23 cellular contexts compared by ENCODE assay signal in genomic region chr5:160466121-160466520, GRCh38. TPM values are rescaled to one million over a fixed set of nuclear protein-coding genes. Genes with fewer than 3 reads are reported as not detected.
DNase-seq lines count a peak whose midpoint lies in the region; ATAC-seq and TF ChIP-seq lines count a peak whose summit lies in the region.
"Had no signal": no experiment of that assay in that cellular context is flagged by ENCODE, and none has a peak within 500 bp of the region (broad histone marks: within the 10 kb centered on the region; RNA-seq: fewer than 3 reads in every experiment).

No MANE protein-coding gene starts in this region.

- H3K4me1 ChIP-seq in BLaER1 (peaks cover 78% of the 10 kb centered on the region), DOHH2 (ENCODE audit: control insufficient read depth, low read length) (peaks cover 62% of the 10 kb centered on the region)
- H3K4me1 ChIP-seq: HAP-1 had no signal

- peak overlapping the region; percentile 97 for H3K27ac ChIP-seq in BLaER1
- H3K27ac ChIP-seq in DOHH2 (ENCODE audit: low read depth, low read length): peak overlapping the region; percentile 92; the same call in 1 of the 2 replicates
- H3K27ac ChIP-seq in brain microvascular endothelial cell: no peak overlapping the region
- H3K27ac ChIP-seq: foreskin keratinocyte, parathyroid adenoma, PC-9, suprapubic skin had no signal

- peak overlapping the region; percentile 76; the same call in 1 of the 2 replicates for H3K4me3 ChIP-seq in BLaER1
- H3K4me3 ChIP-seq in DOHH2 (ENCODE audit: low read length): peak overlapping the region; percentile 79
- no peak overlapping the region for H3K4me3 ChIP-seq in brain microvascular endothelial cell (ENCODE audit: low read depth, low read length)
- H3K4me3 ChIP-seq: HAP-1, PC-9, sigmoid colon, SJSA1, suprapubic skin had no signal

- no peak for ATAC-seq in T-cell (replicated peaks in 1 of 4)
- ATAC-seq: foreskin keratinocyte had no signal

- H3K4me1 Mint-ChIP-seq in T-cell: peaks cover 59 to 70% (median 64%) of the 10 kb centered on the region in 3 donors

- H3K27me3 Mint-ChIP-seq in T-cell: no peaks in the 10 kb centered on the region

- H3F3A ChIP-seq in DOHH2 (ENCODE audit: control insufficient read depth, insufficient read depth): peaks cover 15% of the 10 kb centered on the region

- H3K4me3 Mint-ChIP-seq in T-cell: no peak overlapping the region

- peaks cover 30% of the 10 kb centered on the region for H3K79me2 ChIP-seq in DOHH2 (ENCODE audit: control insufficient read depth, low read length)
- H3K79me2 ChIP-seq: parathyroid adenoma had no signal

- TF ChIP-seq CTCF in DOHH2 (IDR thresholded peaks at IDR 0.05; ENCODE audit: low read depth, low read length, poor library complexity, severe bottlenecking): no peak
- no peak for TF ChIP-seq CTCF in brain microvascular endothelial cell (IDR thresholded peaks at IDR 0.05; ENCODE audit: low read depth, low read length, missing control alignments)

- peak overlapping the region; percentile 82 for H3K9ac ChIP-seq in BLaER1
- H3K9ac ChIP-seq: parathyroid adenoma had no signal

- DNase-seq in T-cell: no peak
- DNase-seq in kidney glomerular epithelial cell (lab: John Stamatoyannopoulos, UW): peak; percentile 13
- no peak for DNase-seq in stimulated activated CD4-positive, alpha-beta T cell treated with anti-CD3 and anti-CD28 coated beads, Interleukin-4, amount 100 ng/mL, for 1 hour
- DNase-seq in glomerular visceral epithelial cell (ENCODE audit: extremely low spot score): no peak
- no peak for DNase-seq in brain microvascular endothelial cell
- no peak for DNase-seq in HT-29 (ENCODE audit: low spot score)
- DNase-seq: activated CD4-positive, alpha-beta T cell treated with anti-CD3 and anti-CD28 coated beads, Interleukin-2, amount 50 U/mL, for 48 hours; activated naive CD4-positive, alpha-beta T cell treated with Interleukin-2 at 50 U/mL for 16 hours; central memory CD4-positive, alpha-beta T cell; foreskin keratinocyte; hippocampal formation; KG1; NCI-H1694; NCI-H345; PC-9; sigmoid colon had no signal

- no peaks in the 10 kb centered on the region for H4K20me1 ChIP-seq in BLaER1
- H4K20me1 ChIP-seq in DOHH2 (ENCODE audit: control insufficient read depth, insufficient read depth, low read depth, low read length): no peaks in the 10 kb centered on the region

- H3K4me2 ChIP-seq in BLaER1: peak overlapping the region; percentile 91
- peak overlapping the region; percentile 75 for H3K4me2 ChIP-seq in DOHH2 (ENCODE audit: low read length)
- H3K4me2 ChIP-seq: PC-9 had no signal

- in situ Hi-C loops in brain microvascular endothelial cell (cut with HindIII; ENCODE audit: low pct_ligation_motif_present, low sequenced_read_pairs): no loop called here

- H3K9me3 Mint-ChIP-seq in T-cell: no peaks in the 10 kb centered on the region
- H3K9me3 Mint-ChIP-seq: CD14-positive monocyte had no signal

- no peaks in the 10 kb centered on the region for H3K9me2 ChIP-seq in DOHH2 (replicated peaks; ENCODE audit: control insufficient read depth, low read length)

- peak overlapping the region; percentile 50 to 91 for H3K27ac Mint-ChIP-seq in T-cell

- CTCF ChIA-PET in T-cell (lab: Charles Lee): interaction anchor here (1.6 to 5.0 kb wide), 4 partner anchors 9 to 41 kb away, joined by 5 to 41 read pairs (median 18); no protein-coding TSS in a partner anchor

- no peaks in the 10 kb centered on the region for H3K36me3 ChIP-seq in BLaER1
- peaks cover 17% of the 10 kb centered on the region for H3K36me3 ChIP-seq in DOHH2 (ENCODE audit: control insufficient read depth, low read length)
- H3K36me3 ChIP-seq in brain microvascular endothelial cell (replicated peaks): no peaks in the 10 kb centered on the region
- H3K36me3 ChIP-seq: HAP-1, sigmoid colon, SJSA1, suprapubic skin had no signal

- H3K27me3 ChIP-seq in BLaER1 (no peaks in the 10 kb centered on the region), DOHH2 (ENCODE audit: control insufficient read depth, low read length) (no peaks in the 10 kb centered on the region), brain microvascular endothelial cell (replicated peaks) (no peaks in the 10 kb centered on the region)
- H3K27me3 ChIP-seq: foreskin keratinocyte, sigmoid colon, SJSA1, suprapubic skin had no signal

- H3K9me3 ChIP-seq in BLaER1 (peaks cover 6% of the 10 kb centered on the region), DOHH2 (ENCODE audit: control insufficient read depth, insufficient read depth, low read length) (no peaks in the 10 kb centered on the region)
- H3K9me3 ChIP-seq: HAP-1, sigmoid colon, SJSA1, suprapubic skin had no signal

- H3K36me3 Mint-ChIP-seq in T-cell: no peaks in the 10 kb centered on the region

- POLR2A ChIA-PET in T-cell (lab: Charles Lee): no interaction called here

RNA-seq across cellular contexts. Expression of gene PTTG1, which starts 44.5 kb away (rescaled TPM):
- total RNA-seq in T-cell: 10 to 100 TPM in 2 of 5 donors, 1 to 10 TPM in 3; 6.6 to 16.5 (median 8.8) TPM
- total RNA-seq in HT-29 (2014; rRNA removed; shearing (Covaris generic)): 99.1 and 131 TPM in 2 replicates

RNA-seq across cellular contexts. Expression of gene SLU7, which starts 47.2 kb away (rescaled TPM):
- total RNA-seq in T-cell: 10 to 100 TPM; 64.9 to 76.8 (median 75.2) TPM
- 13.2 and 24.6 TPM in 2 replicates for total RNA-seq in HT-29 (2014; rRNA removed; shearing (Covaris generic))
